Comparison of ENCODE assay signal across 1 cellular context in the genomic region with DNA sequence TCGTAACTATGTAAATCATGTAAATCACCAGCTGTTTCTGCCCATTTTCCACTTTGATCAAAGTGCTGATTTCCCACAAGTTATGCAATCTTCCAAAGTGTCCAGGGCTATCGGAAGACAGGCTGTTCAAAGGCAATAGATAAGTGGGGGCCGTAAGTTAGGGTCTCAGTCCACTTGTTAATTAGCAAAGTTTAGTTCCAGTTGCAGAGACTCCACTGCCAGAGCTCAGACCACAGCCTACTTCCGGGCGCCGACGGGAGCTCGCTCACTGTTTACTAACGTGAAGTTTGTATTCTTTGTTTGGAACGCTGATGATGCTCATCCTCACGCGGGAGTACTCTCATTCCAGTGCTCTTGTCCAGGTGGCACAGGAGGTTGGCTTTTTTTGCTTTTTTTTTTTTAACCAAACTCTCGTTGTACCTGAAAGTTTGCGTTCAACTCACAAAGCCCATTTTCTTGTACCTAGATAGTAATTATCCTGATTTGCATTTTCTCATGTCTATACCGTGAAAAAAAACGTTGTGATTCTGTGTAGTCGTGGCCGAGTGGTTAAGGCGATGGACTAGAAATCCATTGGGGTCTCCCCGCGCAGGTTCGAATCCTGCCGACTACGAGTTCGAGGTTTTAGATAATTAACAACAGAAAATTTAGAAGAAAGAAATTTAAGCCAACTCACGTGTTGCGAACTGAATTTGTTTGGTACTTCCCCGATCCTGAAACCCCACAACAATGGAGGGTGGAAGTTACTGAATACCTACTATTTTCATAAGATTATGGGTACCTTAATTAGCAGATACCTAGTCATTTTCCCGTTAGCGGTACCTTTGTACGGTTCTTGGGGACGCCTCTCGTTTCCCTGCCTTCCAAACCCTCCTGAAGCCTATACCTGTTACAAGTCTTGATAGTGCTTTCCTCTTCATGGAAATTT.
TF ChIP-seq lines count a peak whose summit lies in the region.

No MANE protein-coding gene starts in this region.

TF ChIP-seq in K562, 482 proteins besides CTCF, POLR2A, EP300 and RAD21 (continued from another document and continues in another):
- TF ChIP-seq, protein P1, sequence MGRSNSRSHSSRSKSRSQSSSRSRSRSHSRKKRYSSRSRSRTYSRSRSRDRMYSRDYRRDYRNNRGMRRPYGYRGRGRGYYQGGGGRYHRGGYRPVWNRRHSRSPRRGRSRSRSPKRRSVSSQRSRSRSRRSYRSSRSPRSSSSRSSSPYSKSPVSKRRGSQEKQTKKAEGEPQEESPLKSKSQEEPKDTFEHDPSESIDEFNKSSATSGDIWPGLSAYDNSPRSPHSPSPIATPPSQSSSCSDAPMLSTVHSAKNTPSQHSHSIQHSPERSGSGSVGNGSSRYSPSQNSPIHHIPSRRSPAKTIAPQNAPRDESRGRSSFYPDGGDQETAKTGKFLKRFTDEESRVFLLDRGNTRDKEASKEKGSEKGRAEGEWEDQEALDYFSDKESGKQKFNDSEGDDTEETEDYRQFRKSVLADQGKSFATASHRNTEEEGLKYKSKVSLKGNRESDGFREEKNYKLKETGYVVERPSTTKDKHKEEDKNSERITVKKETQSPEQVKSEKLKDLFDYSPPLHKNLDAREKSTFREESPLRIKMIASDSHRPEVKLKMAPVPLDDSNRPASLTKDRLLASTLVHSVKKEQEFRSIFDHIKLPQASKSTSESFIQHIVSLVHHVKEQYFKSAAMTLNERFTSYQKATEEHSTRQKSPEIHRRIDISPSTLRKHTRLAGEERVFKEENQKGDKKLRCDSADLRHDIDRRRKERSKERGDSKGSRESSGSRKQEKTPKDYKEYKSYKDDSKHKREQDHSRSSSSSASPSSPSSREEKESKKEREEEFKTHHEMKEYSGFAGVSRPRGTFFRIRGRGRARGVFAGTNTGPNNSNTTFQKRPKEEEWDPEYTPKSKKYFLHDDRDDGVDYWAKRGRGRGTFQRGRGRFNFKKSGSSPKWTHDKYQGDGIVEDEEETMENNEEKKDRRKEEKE (IDR thresholded peaks at IDR 0.05; ENCODE audit: borderline replicate concordance in 1 of 2, control insufficient read depth in 1 of 2, low read depth in 2 of 2, low read length in 1 of 2) = 0 out of 4 replicates have a peak, but pooled peaks of 1 of the 2 experiments have one; percentile 4
- 0 out of 2 replicates have a peak, but pooled peaks have one; percentile 23 for TF ChIP-seq NCOA1 (IDR thresholded peaks at IDR 0.05; ENCODE audit: low read depth)
- TF ChIP-seq MTA1 (IDR thresholded peaks at IDR 0.05; ENCODE audit: borderline replicate concordance) = peak; percentile 18; the same call in 1 of the 2 replicates
- peak; percentile 35 for TF ChIP-seq L3MBTL2 (IDR thresholded peaks at IDR 0.05)
- TF ChIP-seq LCOR (CRISPR knock-in tag; IDR thresholded peaks at IDR 0.05) = peak; percentile 68
- TF ChIP-seq FOXK2 (conservative IDR thresholded peaks at IDR 0.05 in 1 of 2, IDR thresholded peaks at IDR 0.05 in 1 of 2; ENCODE audit: low read depth in 2 of 2) = peak; percentile 87 to 96
- TF ChIP-seq, protein P2, sequence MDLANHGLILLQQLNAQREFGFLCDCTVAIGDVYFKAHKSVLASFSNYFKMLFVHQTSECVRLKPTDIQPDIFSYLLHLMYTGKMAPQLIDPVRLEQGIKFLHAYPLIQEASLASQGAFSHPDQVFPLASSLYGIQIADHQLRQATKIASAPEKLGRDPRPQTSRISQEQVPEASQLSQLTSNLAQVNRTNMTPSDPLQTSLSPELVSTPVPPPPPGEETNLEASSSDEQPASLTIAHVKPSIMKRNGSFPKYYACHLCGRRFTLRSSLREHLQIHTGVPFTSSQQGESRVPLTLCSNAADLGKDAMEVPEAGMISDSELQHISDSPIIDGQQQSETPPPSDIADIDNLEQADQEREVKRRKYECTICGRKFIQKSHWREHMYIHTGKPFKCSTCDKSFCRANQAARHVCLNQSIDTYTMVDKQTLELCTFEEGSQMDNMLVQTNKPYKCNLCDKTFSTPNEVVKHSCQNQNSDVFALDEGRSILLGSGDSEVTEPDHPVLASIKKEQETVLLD (IDR thresholded peaks at IDR 0.05) = 0 out of 2 replicates have a peak, but pooled peaks have one; percentile 25
- no peak; the same call in 1 of the 2 replicates for TF ChIP-seq TGIF2 (CRISPR knock-in tag; IDR thresholded peaks at IDR 0.05)
- TF ChIP-seq, protein P3, sequence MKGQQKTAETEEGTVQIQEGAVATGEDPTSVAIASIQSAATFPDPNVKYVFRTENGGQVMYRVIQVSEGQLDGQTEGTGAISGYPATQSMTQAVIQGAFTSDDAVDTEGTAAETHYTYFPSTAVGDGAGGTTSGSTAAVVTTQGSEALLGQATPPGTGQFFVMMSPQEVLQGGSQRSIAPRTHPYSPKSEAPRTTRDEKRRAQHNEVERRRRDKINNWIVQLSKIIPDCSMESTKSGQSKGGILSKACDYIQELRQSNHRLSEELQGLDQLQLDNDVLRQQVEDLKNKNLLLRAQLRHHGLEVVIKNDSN (CRISPR knock-in tag; IDR thresholded peaks at IDR 0.05) = peak; percentile 50; the same call in 1 of the 2 replicates
- TF ChIP-seq, protein P4, sequence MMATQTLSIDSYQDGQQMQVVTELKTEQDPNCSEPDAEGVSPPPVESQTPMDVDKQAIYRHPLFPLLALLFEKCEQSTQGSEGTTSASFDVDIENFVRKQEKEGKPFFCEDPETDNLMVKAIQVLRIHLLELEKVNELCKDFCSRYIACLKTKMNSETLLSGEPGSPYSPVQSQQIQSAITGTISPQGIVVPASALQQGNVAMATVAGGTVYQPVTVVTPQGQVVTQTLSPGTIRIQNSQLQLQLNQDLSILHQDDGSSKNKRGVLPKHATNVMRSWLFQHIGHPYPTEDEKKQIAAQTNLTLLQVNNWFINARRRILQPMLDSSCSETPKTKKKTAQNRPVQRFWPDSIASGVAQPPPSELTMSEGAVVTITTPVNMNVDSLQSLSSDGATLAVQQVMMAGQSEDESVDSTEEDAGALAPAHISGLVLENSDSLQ (IDR thresholded peaks at IDR 0.05) = peak; percentile 27; the same call in 1 of the 2 replicates
- TF ChIP-seq TAF9B (IDR thresholded peaks at IDR 0.05; ENCODE audit: partially characterized antibody) = peak; percentile 31
- peak; percentile 66 for TF ChIP-seq DPF2 (IDR thresholded peaks at IDR 0.05)
- peak; percentile 59 for TF ChIP-seq EP400 (IDR thresholded peaks at IDR 0.05)
- TF ChIP-seq, protein P5, sequence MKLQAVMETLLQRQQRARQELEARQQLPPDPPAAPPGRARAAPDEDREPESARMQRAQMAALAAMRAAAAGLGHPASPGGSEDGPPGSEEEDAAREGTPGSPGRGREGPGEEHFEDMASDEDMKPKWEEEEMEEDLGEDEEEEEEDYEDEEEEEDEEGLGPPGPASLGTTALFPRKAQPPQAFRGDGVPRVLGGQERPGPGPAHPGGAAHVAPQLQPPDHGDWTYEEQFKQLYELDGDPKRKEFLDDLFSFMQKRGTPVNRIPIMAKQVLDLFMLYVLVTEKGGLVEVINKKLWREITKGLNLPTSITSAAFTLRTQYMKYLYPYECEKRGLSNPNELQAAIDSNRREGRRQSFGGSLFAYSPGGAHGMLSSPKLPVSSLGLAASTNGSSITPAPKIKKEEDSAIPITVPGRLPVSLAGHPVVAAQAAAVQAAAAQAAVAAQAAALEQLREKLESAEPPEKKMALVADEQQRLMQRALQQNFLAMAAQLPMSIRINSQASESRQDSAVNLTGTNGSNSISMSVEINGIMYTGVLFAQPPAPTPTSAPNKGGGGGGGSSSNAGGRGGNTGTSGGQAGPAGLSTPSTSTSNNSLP (IDR thresholded peaks at IDR 0.05; ENCODE audit: borderline replicate concordance, low read depth, low read length) = peak; percentile 95
- TF ChIP-seq ZNF695 (CRISPR knock-in tag; IDR thresholded peaks at IDR 0.05) = no peak
- TF ChIP-seq EZH2 (IDR thresholded peaks at IDR 0.05; ENCODE audit: borderline replicate concordance, low read depth, low read length) = no peak
- TF ChIP-seq, protein P6, sequence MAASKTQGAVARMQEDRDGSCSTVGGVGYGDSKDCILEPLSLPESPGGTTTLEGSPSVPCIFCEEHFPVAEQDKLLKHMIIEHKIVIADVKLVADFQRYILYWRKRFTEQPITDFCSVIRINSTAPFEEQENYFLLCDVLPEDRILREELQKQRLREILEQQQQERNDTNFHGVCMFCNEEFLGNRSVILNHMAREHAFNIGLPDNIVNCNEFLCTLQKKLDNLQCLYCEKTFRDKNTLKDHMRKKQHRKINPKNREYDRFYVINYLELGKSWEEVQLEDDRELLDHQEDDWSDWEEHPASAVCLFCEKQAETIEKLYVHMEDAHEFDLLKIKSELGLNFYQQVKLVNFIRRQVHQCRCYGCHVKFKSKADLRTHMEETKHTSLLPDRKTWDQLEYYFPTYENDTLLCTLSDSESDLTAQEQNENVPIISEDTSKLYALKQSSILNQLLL (CRISPR knock-in tag; IDR thresholded peaks at IDR 0.05; ENCODE audit: borderline replicate concordance) = no peak
- TF ChIP-seq RNF2 (IDR thresholded peaks at IDR 0.05) = peak; percentile 73
- peak; percentile 99 for TF ChIP-seq TBP (optimal IDR thresholded peaks at IDR 0.05; ENCODE audit: low read depth, low read length)
- peak; percentile 83 for TF ChIP-seq CEBPG (CRISPR knock-in tag; IDR thresholded peaks at IDR 0.05)
- peak; percentile 80 to 90 for TF ChIP-seq CEBPG (tag; conservative IDR thresholded peaks at IDR 0.05 in 1 of 2, IDR thresholded peaks at IDR 0.05 in 1 of 2)
- TF ChIP-seq JUN (IDR thresholded peaks at IDR 0.05; ENCODE audit: borderline replicate concordance, low read depth, low read length) = no peak
- 0 out of 2 replicates have a peak, but pooled peaks have one; percentile 66 for TF ChIP-seq JUN (CRISPR knock-in tag; IDR thresholded peaks at IDR 0.05; ENCODE audit: borderline replicate concordance)
- peak; percentile 99 for TF ChIP-seq POLR2H (tag; IDR thresholded peaks at IDR 0.05; ENCODE audit: low read depth)
- peak; percentile 53; the same call in 1 of the 2 replicates for TF ChIP-seq FOXK1 (CRISPR knock-in tag; IDR thresholded peaks at IDR 0.05; ENCODE audit: borderline replicate concordance)
- TF ChIP-seq, protein P7, sequence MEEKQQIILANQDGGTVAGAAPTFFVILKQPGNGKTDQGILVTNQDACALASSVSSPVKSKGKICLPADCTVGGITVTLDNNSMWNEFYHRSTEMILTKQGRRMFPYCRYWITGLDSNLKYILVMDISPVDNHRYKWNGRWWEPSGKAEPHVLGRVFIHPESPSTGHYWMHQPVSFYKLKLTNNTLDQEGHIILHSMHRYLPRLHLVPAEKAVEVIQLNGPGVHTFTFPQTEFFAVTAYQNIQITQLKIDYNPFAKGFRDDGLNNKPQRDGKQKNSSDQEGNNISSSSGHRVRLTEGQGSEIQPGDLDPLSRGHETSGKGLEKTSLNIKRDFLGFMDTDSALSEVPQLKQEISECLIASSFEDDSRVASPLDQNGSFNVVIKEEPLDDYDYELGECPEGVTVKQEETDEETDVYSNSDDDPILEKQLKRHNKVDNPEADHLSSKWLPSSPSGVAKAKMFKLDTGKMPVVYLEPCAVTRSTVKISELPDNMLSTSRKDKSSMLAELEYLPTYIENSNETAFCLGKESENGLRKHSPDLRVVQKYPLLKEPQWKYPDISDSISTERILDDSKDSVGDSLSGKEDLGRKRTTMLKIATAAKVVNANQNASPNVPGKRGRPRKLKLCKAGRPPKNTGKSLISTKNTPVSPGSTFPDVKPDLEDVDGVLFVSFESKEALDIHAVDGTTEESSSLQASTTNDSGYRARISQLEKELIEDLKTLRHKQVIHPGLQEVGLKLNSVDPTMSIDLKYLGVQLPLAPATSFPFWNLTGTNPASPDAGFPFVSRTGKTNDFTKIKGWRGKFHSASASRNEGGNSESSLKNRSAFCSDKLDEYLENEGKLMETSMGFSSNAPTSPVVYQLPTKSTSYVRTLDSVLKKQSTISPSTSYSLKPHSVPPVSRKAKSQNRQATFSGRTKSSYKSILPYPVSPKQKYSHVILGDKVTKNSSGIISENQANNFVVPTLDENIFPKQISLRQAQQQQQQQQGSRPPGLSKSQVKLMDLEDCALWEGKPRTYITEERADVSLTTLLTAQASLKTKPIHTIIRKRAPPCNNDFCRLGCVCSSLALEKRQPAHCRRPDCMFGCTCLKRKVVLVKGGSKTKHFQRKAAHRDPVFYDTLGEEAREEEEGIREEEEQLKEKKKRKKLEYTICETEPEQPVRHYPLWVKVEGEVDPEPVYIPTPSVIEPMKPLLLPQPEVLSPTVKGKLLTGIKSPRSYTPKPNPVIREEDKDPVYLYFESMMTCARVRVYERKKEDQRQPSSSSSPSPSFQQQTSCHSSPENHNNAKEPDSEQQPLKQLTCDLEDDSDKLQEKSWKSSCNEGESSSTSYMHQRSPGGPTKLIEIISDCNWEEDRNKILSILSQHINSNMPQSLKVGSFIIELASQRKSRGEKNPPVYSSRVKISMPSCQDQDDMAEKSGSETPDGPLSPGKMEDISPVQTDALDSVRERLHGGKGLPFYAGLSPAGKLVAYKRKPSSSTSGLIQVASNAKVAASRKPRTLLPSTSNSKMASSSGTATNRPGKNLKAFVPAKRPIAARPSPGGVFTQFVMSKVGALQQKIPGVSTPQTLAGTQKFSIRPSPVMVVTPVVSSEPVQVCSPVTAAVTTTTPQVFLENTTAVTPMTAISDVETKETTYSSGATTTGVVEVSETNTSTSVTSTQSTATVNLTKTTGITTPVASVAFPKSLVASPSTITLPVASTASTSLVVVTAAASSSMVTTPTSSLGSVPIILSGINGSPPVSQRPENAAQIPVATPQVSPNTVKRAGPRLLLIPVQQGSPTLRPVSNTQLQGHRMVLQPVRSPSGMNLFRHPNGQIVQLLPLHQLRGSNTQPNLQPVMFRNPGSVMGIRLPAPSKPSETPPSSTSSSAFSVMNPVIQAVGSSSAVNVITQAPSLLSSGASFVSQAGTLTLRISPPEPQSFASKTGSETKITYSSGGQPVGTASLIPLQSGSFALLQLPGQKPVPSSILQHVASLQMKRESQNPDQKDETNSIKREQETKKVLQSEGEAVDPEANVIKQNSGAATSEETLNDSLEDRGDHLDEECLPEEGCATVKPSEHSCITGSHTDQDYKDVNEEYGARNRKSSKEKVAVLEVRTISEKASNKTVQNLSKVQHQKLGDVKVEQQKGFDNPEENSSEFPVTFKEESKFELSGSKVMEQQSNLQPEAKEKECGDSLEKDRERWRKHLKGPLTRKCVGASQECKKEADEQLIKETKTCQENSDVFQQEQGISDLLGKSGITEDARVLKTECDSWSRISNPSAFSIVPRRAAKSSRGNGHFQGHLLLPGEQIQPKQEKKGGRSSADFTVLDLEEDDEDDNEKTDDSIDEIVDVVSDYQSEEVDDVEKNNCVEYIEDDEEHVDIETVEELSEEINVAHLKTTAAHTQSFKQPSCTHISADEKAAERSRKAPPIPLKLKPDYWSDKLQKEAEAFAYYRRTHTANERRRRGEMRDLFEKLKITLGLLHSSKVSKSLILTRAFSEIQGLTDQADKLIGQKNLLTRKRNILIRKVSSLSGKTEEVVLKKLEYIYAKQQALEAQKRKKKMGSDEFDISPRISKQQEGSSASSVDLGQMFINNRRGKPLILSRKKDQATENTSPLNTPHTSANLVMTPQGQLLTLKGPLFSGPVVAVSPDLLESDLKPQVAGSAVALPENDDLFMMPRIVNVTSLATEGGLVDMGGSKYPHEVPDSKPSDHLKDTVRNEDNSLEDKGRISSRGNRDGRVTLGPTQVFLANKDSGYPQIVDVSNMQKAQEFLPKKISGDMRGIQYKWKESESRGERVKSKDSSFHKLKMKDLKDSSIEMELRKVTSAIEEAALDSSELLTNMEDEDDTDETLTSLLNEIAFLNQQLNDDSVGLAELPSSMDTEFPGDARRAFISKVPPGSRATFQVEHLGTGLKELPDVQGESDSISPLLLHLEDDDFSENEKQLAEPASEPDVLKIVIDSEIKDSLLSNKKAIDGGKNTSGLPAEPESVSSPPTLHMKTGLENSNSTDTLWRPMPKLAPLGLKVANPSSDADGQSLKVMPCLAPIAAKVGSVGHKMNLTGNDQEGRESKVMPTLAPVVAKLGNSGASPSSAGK (IDR thresholded peaks at IDR 0.05) = no peak; the same call in 1 of the 2 replicates
- TF ChIP-seq HDAC1 (IDR thresholded peaks at IDR 0.05) = peak; percentile 71 to 81; a peak in 3 of 4 replicates
